10 cellular contexts compared by ENCODE assay signal in the genomic region with DNA sequence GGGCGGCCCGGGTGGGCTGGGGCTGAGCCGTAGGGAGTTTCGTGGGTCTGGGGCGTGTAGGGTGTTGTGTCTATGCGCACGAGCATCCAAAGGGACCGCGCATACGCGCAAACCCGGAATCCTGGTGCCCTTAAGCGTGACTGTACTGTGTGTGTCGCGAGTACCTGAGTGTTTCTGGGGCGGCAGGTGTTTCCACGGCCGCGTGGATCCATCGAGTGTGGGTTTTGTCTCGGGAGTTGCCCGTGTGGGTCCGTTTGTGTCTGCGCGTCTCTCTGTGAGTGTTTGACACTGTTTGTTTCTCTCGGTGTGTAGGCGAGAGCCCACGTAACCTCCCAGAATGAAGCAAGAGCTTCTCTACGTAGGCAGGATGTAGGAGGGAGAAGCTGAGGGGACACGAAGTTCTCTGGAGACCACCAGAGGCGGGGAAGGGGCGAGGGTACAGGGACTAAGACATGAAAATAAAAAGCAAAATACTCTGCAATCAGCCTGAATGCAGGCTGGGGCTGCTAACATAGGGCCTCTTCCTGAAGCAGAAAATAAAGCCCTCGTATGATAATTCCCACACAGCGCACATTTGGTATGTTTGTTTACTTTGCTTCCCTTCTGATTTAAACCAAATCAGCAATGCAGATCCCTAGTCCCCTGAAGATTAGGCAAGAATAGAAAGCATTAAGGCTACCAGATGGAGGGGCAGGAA. TPM values are rescaled to one million over a fixed set of nuclear protein-coding genes. Genes with fewer than 3 reads are reported as not detected.
A peak's percentile ranks its signal among the peaks of the same experiment; 100 is the strongest.
DNase-seq lines count a peak whose midpoint lies in the region; ATAC-seq and TF ChIP-seq lines count a peak whose summit lies in the region.
"Had no signal": no experiment of that assay in that cellular context is flagged by ENCODE, and none has a peak within 500 bp of the region (broad histone marks: within the 10 kb centered on the region; RNA-seq: fewer than 3 reads in every experiment).

No MANE protein-coding gene starts in this region.

- H3K4me1 ChIP-seq in GM23338 (ENCODE audit: insufficient read depth): peaks cover 45% of the 10 kb centered on the region
- 0 out of 2 replicates have a peak, but pooled peaks cover 8% of the 10 kb centered on the region for H3K4me1 ChIP-seq in SJCRH30
- no peaks in the 10 kb centered on the region for H3K4me1 ChIP-seq in right cardiac atrium (ENCODE audit: control insufficient read depth, insufficient read depth, low read length)
- no peaks in the 10 kb centered on the region for H3K4me1 ChIP-seq in gastrocnemius medialis

- TF ChIP-seq CTCF in GM23338 (conservative IDR thresholded peaks at IDR 0.05; ENCODE audit: low read depth in 2 of 2) (no peak), gastrocnemius medialis (IDR thresholded peaks at IDR 0.05 in 4 of 5, conservative IDR thresholded peaks at IDR 0.05 in 1 of 5) (no peak)

- no peak overlapping the region for H3K27ac ChIP-seq in GM23338 (ENCODE audit: low read depth)
- no peak overlapping the region for H3K27ac ChIP-seq in SJCRH30
- no peak overlapping the region for H3K27ac ChIP-seq in right cardiac atrium (ENCODE audit: low read length)
- no peak overlapping the region for H3K27ac ChIP-seq in gastrocnemius medialis

- DNase-seq in GM23338 (ENCODE audit: low spot score) (no peak), SJCRH30 (no peak), right cardiac atrium (no peak), gastrocnemius medialis (no peak), DMS79 (lab: John Stamatoyannopoulos, UW) (no peak), left colon (no peak), NOMO-1 (lab: John Stamatoyannopoulos, UW; ENCODE audit: unreplicated experiment in 2 of 2) (no peak)
- DNase-seq: central memory CD4-positive, alpha-beta T cell; GDM1 had no signal

- H3K36me3 Mint-ChIP-seq in GM23338 (ENCODE audit: low read depth): peaks cover 3% of the 10 kb centered on the region; the same call in 1 of the 3 replicates

- peaks cover 45% of the 10 kb centered on the region for H3K4me1 Mint-ChIP-seq in GM23338

- H3K9me2 ChIP-seq in GM23338 (ENCODE audit: insufficient read depth): no peaks in the 10 kb centered on the region

- peak overlapping the region; percentile 94 for H3K4me2 ChIP-seq in GM23338

- intact Hi-C loops in right cardiac atrium (cut with DNase I) (loop anchor here in 1 of 4 donors (5.0 kb wide), 1 partner anchor 543 kb away; no protein-coding TSS in a partner anchor), gastrocnemius medialis (cut with DNase I; ENCODE audit: low total_unique reads) (loop anchor here (1.0 kb wide), 1 partner anchor 34 kb away; no protein-coding TSS in a partner anchor), left colon (cut with DNase I, micrococcal nuclease) (no loop called here)

- H3F3A ChIP-seq in GM23338 (replicated peaks; ENCODE audit: low read depth): 0 out of 2 replicates have a peak, but pooled peaks cover 4% of the 10 kb centered on the region

- peak overlapping the region; percentile 92; the same call in 1 of the 2 replicates for H2AFZ ChIP-seq in GM23338

- no peaks in the 10 kb centered on the region for H3K9me3 ChIP-seq in SJCRH30 (replicated peaks)
- H3K9me3 ChIP-seq in right cardiac atrium (ENCODE audit: control insufficient read depth, low read length): no peaks in the 10 kb centered on the region
- H3K9me3 ChIP-seq in gastrocnemius medialis: no peaks in the 10 kb centered on the region

- ATAC-seq in GM23338 (no peak), right cardiac atrium (no peak), gastrocnemius medialis (no peak), left colon (no peak)

- peaks cover 6% of the 10 kb centered on the region for H3K27me3 Mint-ChIP-seq in GM23338 (ENCODE audit: insufficient read depth, low read depth, poor library complexity)

- no peak overlapping the region for H3K27ac Mint-ChIP-seq in GM23338
- H3K27ac Mint-ChIP-seq: T-helper 1 cell treated with Interleukin-12 subunit alpha and Interleukin-12 subunit beta and Interleukin-4 antibody, amounts not matched to agents 30 μg/mL and 1 μg/mL, for 36 hours had no signal

- WGBS in right cardiac atrium: 2% methylated on average over 34 of the region's 34 CpGs

- TF ChIP-seq POLR2A in gastrocnemius medialis (IDR thresholded peaks at IDR 0.05): no peak

- H3K4me3 ChIP-seq in GM23338: peak overlapping the region; percentile 90
- H3K4me3 ChIP-seq in SJCRH30: peak overlapping the region; percentile 75
- H3K4me3 ChIP-seq in right cardiac atrium (ENCODE audit: low read length): peak overlapping the region; percentile 57
- peak overlapping the region; percentile 30 to 49 (median 44) for H3K4me3 ChIP-seq in gastrocnemius medialis

- peak overlapping the region; percentile 95 for H3K4me3 Mint-ChIP-seq in GM23338
- H3K4me3 Mint-ChIP-seq: T-helper 1 cell treated with Interleukin-12 subunit alpha and Interleukin-12 subunit beta and Interleukin-4 antibody, amounts not matched to agents 30 μg/mL and 1 μg/mL, for 36 hours had no signal

- peaks cover 17% of the 10 kb centered on the region for H3K79me2 ChIP-seq in GM23338 (replicated peaks; ENCODE audit: insufficient read depth)

- no peaks in the 10 kb centered on the region for H4K20me1 ChIP-seq in GM23338 (replicated peaks; ENCODE audit: insufficient read depth)

- H3K9me3 Mint-ChIP-seq in GM23338: no peaks in the 10 kb centered on the region

- H3K27me3 ChIP-seq in GM23338 (ENCODE audit: insufficient read depth) (peaks cover 30% of the 10 kb centered on the region), SJCRH30 (no peaks in the 10 kb centered on the region), right cardiac atrium (ENCODE audit: control insufficient read depth, insufficient read depth) (no peaks in the 10 kb centered on the region), gastrocnemius medialis (peaks cover 31 to 34% (median 33%) of the 10 kb centered on the region in 3 donors)

- in situ Hi-C loops in gastrocnemius medialis (cut with MboI; ENCODE audit: low sequenced_read_pairs in 4 of 4): no loop called here

- H3K36me3 ChIP-seq in GM23338 (ENCODE audit: insufficient read depth) (no peaks in the 10 kb centered on the region), SJCRH30 (no peaks in the 10 kb centered on the region), gastrocnemius medialis (no peaks in the 10 kb centered on the region)

TF ChIP-seq in GM23338, 12 proteins besides CTCF, POLR2A, EP300 and RAD21 (continues in another document):
- TF ChIP-seq ZNF331 (CRISPR knock-in tag; IDR thresholded peaks at IDR 0.05; ENCODE audit: low read depth): no peak
- no peak for TF ChIP-seq EZH2 (IDR thresholded peaks at IDR 0.05; ENCODE audit: low read depth, unreplicated experiment)
- no peak for TF ChIP-seq NANOG (IDR thresholded peaks at IDR 0.05; ENCODE audit: borderline replicate concordance)

RNA-seq across cellular contexts. Expression of gene BRINP1, which starts 0.6 kb away (rescaled TPM):
- total RNA-seq in GM23338 (2014; rRNA removed; shearing (Covaris generic)): 26.8 and 33.5 TPM in 2 replicates
- polyA plus RNA-seq in GM23338 (2016; fragmentation: Nextera tagmentation; extraction: Ambion mirVana): 11.8 and 13.4 TPM in 2 replicates
- total RNA-seq in SJCRH30 (2014; rRNA removed; shearing (Covaris generic)): 42.7 and 44.4 TPM in 2 replicates
- 1 to 10 TPM in 3 of 4 donors, under 1 TPM in 1; 0.93 to 1.6 (median 1.1) TPM for total RNA-seq in right cardiac atrium
- polyA plus RNA-seq in right cardiac atrium: 0.63 TPM
- under 1 TPM in 1 of 4 donors, not detected in 3; 0.07 TPM for total RNA-seq in gastrocnemius medialis
- total RNA-seq in left colon: under 1 TPM; 0.15 to 0.17 TPM

Comparison
In these comparisons a context has a peak if more than half of its experiments do, and no peak if none do; other contexts are left out.
1. RNA of gene BRINP1, which starts 0.6 kb away (total RNA-seq): 42.7 to 44.4 TPM in SJCRH30 and 26.8 to 33.5 TPM in GM23338; 0.93 to 1.6 TPM in right cardiac atrium, 0.15 to 0.17 TPM in left colon and 0.07 TPM in gastrocnemius medialis; every median in the first group is over 10 times any median in the second.
2. Peak in every context shown above with its lines, with median percentiles within 50 percentile points of each other: H3K4me3 ChIP-seq.